ENCODE assay signal across 8 cellular contexts in the genomic region with DNA sequence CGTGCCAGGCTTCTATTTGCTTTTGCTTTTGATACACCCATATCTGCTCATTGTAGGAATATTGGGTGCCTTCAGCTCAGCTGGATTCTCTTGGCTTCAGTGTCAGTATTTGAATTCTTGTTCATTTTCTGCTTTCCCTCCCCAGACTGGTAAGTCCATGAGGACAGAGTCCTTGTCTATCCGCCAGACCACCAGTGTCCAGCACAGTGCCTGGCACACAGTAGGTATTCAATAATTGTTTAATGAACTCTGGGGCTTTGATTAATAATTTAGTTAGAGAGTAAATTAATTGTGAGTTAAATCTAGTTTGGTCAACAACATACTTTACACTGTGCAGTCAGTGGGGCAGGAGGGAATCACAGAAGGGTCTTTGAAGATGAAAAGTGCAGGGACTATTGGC.
DNase-seq lines count a peak whose midpoint lies in the region; TF ChIP-seq lines count a peak whose summit lies in the region.

No MANE protein-coding gene starts in this region.

- peaks cover 13% of the 10 kb centered on the region for H3K4me1 Mint-ChIP-seq in MCF 10A (ENCODE audit: insufficient read depth, unreplicated experiment)

- H3K4me1 ChIP-seq in left ventricle myocardium inferior (peaks cover 44% of the 10 kb centered on the region), muscle layer of duodenum (ENCODE audit: control insufficient read depth in 1 of 2, insufficient read depth in 2 of 2, low read length in 2 of 2) (peaks cover 13 to 17% of the 10 kb centered on the region in 2 donors), vagina (peaks cover 20% of the 10 kb centered on the region), OCI-LY7 (ENCODE audit: insufficient read depth, low read length, poor library complexity, severe bottlenecking) (no peaks in the 10 kb centered on the region)

- H4K20me1 ChIP-seq in OCI-LY7 (ENCODE audit: insufficient read depth, low read length) = no peaks in the 10 kb centered on the region

- no peaks in the 10 kb centered on the region for H3K27me3 Mint-ChIP-seq in MCF 10A (ENCODE audit: insufficient read depth, unreplicated experiment)

- POLR2A ChIA-PET in MCF 10A (lab: Yijun Ruan, JAX) = interaction anchor here (0.6 to 2.3 kb wide), 15 partner anchors 9 to 267 kb away, joined by 3 to 12 read pairs (median 4); partner anchors contain the start of gene JUN
- POLR2A ChIA-PET in OCI-LY7 (lab: Charles Lee) = interaction anchor here (0.5 kb wide), 1 partner anchor 246 kb away, joined by 3 read pairs; no protein-coding TSS in a partner anchor

- H3K36me3 ChIP-seq in left ventricle myocardium inferior = no peaks in the 10 kb centered on the region
- H3K36me3 ChIP-seq in muscle layer of duodenum (ENCODE audit: control insufficient read depth in 1 of 2, insufficient read depth in 2 of 2, low read length in 2 of 2) = no peaks in the 10 kb centered on the region
- H3K36me3 ChIP-seq in vagina = no peaks in the 10 kb centered on the region
- no peaks in the 10 kb centered on the region for H3K36me3 ChIP-seq in OCI-LY7 (ENCODE audit: insufficient read depth, low read length)

- H3K27ac ChIP-seq in left ventricle myocardium inferior (replicated peaks) (peak overlapping the region; percentile 97), muscle layer of duodenum (ENCODE audit: low read length) (peak overlapping the region; percentile 98), vagina (peak overlapping the region; percentile 93), OCI-LY7 (ENCODE audit: low read depth, low read length, poor library complexity, severe bottlenecking) (no peak overlapping the region)

- TF ChIP-seq POLR2A in vagina (IDR thresholded peaks at IDR 0.05) = no peak

- no peaks in the 10 kb centered on the region for H3K27me3 ChIP-seq in left ventricle myocardium inferior (ENCODE audit: low read depth)
- no peaks in the 10 kb centered on the region for H3K27me3 ChIP-seq in muscle layer of duodenum (ENCODE audit: low read depth, low read length)
- no peaks in the 10 kb centered on the region for H3K27me3 ChIP-seq in vagina

- H3K27ac Mint-ChIP-seq in MCF 10A (ENCODE audit: low read depth, unreplicated experiment) = peak overlapping the region; percentile 68

- peak overlapping the region; percentile 72 for H3K4me3 Mint-ChIP-seq in MCF 10A (ENCODE audit: unreplicated experiment)

- no peaks in the 10 kb centered on the region for H3K9me3 Mint-ChIP-seq in MCF 10A (ENCODE audit: unreplicated experiment)

- H3K4me2 ChIP-seq in OCI-LY7 (ENCODE audit: low read length) = no peak overlapping the region

- H3K4me3 ChIP-seq in left ventricle myocardium inferior = peak overlapping the region; percentile 69
- H3K4me3 ChIP-seq in muscle layer of duodenum (ENCODE audit: low read depth in 1 of 2, low read length in 2 of 2) = peak overlapping the region; percentile 51 to 71
- H3K4me3 ChIP-seq in vagina = peak overlapping the region in 1 of 2 donors; percentile 63
- H3K4me3 ChIP-seq in OCI-LY7 (ENCODE audit: low read depth, low read length, poor library complexity, severe bottlenecking) = no peak overlapping the region

- H2AFZ ChIP-seq in OCI-LY7 (ENCODE audit: low read length) = no peak overlapping the region

- intact Hi-C loops in left ventricle myocardium inferior (cut with micrococcal nuclease) = loop anchor here (10.0 kb wide), 2 partner anchors 118 to 772 kb away; partner anchors contain the start of gene JUN
- intact Hi-C loops in cardiac septum (cut with DNase I) = loop anchor here (1.0 to 5.0 kb wide), 6 partner anchors 54 to 394 kb away; partner anchors contain the start of genes FGGY and JUN
- intact Hi-C loops in MCF 10A (cut with micrococcal nuclease) = loop anchor here (1.0 to 10.0 kb wide), 4 partner anchors 87 to 392 kb away; partner anchors contain the start of genes FGGY and JUN
- intact Hi-C loops in vagina (cut with DNase I) = loop anchor here (5.0 kb wide), 1 partner anchor 121 kb away; the partner anchor contains the start of gene JUN
- intact Hi-C loops in OCI-LY7 (cut with micrococcal nuclease; ENCODE audit: unreplicated experiment) = no loop called here

- BruUV-seq in MCF 10A (replicated peaks; lab: Mats Ljungman, UMichigan) (TSS peak; percentile 77), OCI-LY7 (replicated peaks; lab: Mats Ljungman, UMichigan) (no TSS peak)

- no peaks in the 10 kb centered on the region for H3K9me3 ChIP-seq in left ventricle myocardium inferior (replicated peaks)
- no peaks in the 10 kb centered on the region for H3K9me3 ChIP-seq in muscle layer of duodenum (ENCODE audit: control insufficient read depth in 1 of 2, low read length in 2 of 2)
- H3K9me3 ChIP-seq in vagina = no peaks in the 10 kb centered on the region
- no peaks in the 10 kb centered on the region for H3K9me3 ChIP-seq in OCI-LY7 (ENCODE audit: low read length)

- H3K79me2 ChIP-seq in OCI-LY7 (ENCODE audit: insufficient read depth, low read depth, low read length) = no peaks in the 10 kb centered on the region

- no peak for TF ChIP-seq CTCF in left ventricle myocardium inferior (IDR thresholded peaks at IDR 0.05; ENCODE audit: borderline replicate concordance)
- TF ChIP-seq CTCF in MCF 10A (IDR thresholded peaks at IDR 0.05; ENCODE audit: unreplicated experiment) = no peak
- TF ChIP-seq CTCF in vagina (IDR thresholded peaks at IDR 0.05) = no peak
- no peak for TF ChIP-seq CTCF in OCI-LY7 (conservative IDR thresholded peaks at IDR 0.05; ENCODE audit: low read length)

- no peak for DNase-seq in left ventricle myocardium inferior
- DNase-seq in cardiac septum (ENCODE audit: low spot score) = no peak
- no peak for DNase-seq in MCF 10A (ENCODE audit: unreplicated experiment)
- no peak for DNase-seq in vagina (ENCODE audit: extremely low spot score in 2 of 2)
- DNase-seq in OCI-LY7 (ENCODE audit: low spot score) = no peak
- no peak for DNase-seq in germinal center (ENCODE audit: low spot score)
- DNase-seq in iPS-NIHi7 (ENCODE audit: extremely low spot score) = no peak

- CTCF ChIA-PET in MCF 10A (lab: Yijun Ruan, JAX) (interaction anchor here (0.6 kb wide), 3 partner anchors 9 to 1044 kb away, joined by 3 read pairs; no protein-coding TSS in a partner anchor), OCI-LY7 (lab: Charles Lee; ENCODE audit: unreplicated experiment) (no interaction called here)

- H3K36me3 Mint-ChIP-seq in MCF 10A (ENCODE audit: insufficient read depth, unreplicated experiment) = peaks cover 2% of the 10 kb centered on the region

- H3K9me2 ChIP-seq in OCI-LY7 (ENCODE audit: insufficient read depth, low read length) = no peaks in the 10 kb centered on the region
